In the genomic region with DNA sequence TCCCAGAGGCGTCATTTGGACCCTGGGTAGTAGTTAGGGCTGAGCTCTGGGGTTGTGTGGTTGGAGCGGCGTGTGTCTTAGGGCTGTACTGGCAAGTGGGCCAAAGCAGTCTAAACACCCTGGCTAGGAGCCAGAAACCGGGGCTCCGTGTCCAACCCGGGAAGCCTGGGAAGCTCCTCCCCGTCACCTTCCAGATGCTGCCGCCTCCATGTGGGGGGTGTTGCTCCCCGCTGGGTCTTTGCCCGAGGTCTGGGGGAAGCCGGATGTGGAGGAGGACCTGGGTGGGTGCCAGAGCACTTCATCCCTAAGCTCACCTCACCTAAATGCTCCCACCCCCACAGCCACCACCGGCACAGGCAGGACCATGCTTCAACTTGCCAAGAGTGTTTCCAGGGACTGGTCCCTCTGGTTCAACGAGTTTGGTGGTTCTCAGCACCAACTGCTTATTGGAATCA, we compare ENCODE assay signal across 9 cellular contexts. TPM values are rescaled to one million over a fixed set of nuclear protein-coding genes. Genes with fewer than 3 reads are reported as not detected.
DNase-seq lines count a peak whose midpoint lies in the region; TF ChIP-seq lines count a peak whose summit lies in the region.
"Had no signal": no experiment of that assay in that cellular context is flagged by ENCODE, and none has a peak within 500 bp of the region (broad histone marks: within the 10 kb centered on the region; RNA-seq: fewer than 3 reads in every experiment).

No MANE protein-coding gene starts in this region.

- H3K9me3 Mint-ChIP-seq in activated naive CD4-positive, alpha-beta T cell treated with anti-CD3 and anti-CD28 coated beads for 36 hours: no peaks in the 10 kb centered on the region
- H3K9me3 Mint-ChIP-seq in chondrocyte (ENCODE audit: low read depth): no peaks in the 10 kb centered on the region
- H3K9me3 Mint-ChIP-seq: activated T-cell treated with anti-CD3 and anti-CD28 coated beads, Interleukin-2, amount 50 U/mL, for 4 hours had no signal

- H3K27me3 Mint-ChIP-seq in activated naive CD4-positive, alpha-beta T cell treated with anti-CD3 and anti-CD28 coated beads for 36 hours (ENCODE audit: low read depth): no peaks in the 10 kb centered on the region
- no peaks in the 10 kb centered on the region for H3K27me3 Mint-ChIP-seq in chondrocyte (ENCODE audit: low read depth)

- in situ Hi-C loops in GM13976 (cut with MboI; ENCODE audit: low sequenced_read_pairs, unreplicated experiment): no loop called here

- no peaks in the 10 kb centered on the region for H3K36me3 ChIP-seq in prostate gland

- peaks cover 15% of the 10 kb centered on the region for H3K4me1 ChIP-seq in prostate gland (replicated peaks)

- CTCF ChIA-PET in activated naive CD4-positive, alpha-beta T cell treated with anti-CD3 and anti-CD28 coated beads for 36 hours (lab: Charles Lee): no interaction called here

- intact Hi-C loops in prostate gland (cut with DNase I): no loop called here
- intact Hi-C loops in activated naive CD4-positive, alpha-beta T cell treated with anti-CD3 and anti-CD28 coated beads for 36 hours (cut with micrococcal nuclease): no loop called here

- peaks cover 9% of the 10 kb centered on the region for H3K36me3 Mint-ChIP-seq in activated naive CD4-positive, alpha-beta T cell treated with anti-CD3 and anti-CD28 coated beads for 36 hours (ENCODE audit: low read depth)
- H3K36me3 Mint-ChIP-seq in chondrocyte (ENCODE audit: low read depth): peaks cover 3% of the 10 kb centered on the region

- H3K9me3 ChIP-seq in prostate gland: no peaks in the 10 kb centered on the region

- H3K4me1 Mint-ChIP-seq in activated naive CD4-positive, alpha-beta T cell treated with anti-CD3 and anti-CD28 coated beads for 36 hours (ENCODE audit: low read depth): peaks cover 42% of the 10 kb centered on the region
- peaks cover 58% of the 10 kb centered on the region for H3K4me1 Mint-ChIP-seq in chondrocyte (ENCODE audit: low read depth)

- H3K27ac Mint-ChIP-seq in activated naive CD4-positive, alpha-beta T cell treated with anti-CD3 and anti-CD28 coated beads for 36 hours: no peak overlapping the region
- no peak overlapping the region for H3K27ac Mint-ChIP-seq in chondrocyte (ENCODE audit: unreplicated experiment)

- DNase-seq in H4 (ENCODE audit: low spot score) (peak; percentile 31), NCI-H345 treated with DMSO at 0.1 percent for 48 hours (lab: John Stamatoyannopoulos, UW; ENCODE audit: unreplicated experiment) (peak; percentile 94), fibroblast of pulmonary artery (ENCODE audit: low read depth) (peak; percentile 41), prostate gland (ENCODE audit: low spot score) (peak; percentile 97), NCI-H187 (lab: John Stamatoyannopoulos, UW) (no peak), GM13976 (ENCODE audit: low spot score) (no peak), chondrocyte (ENCODE audit: low spot score) (no peak)
- no peak for DNase-seq in activated naive CD4-positive, alpha-beta T cell treated with anti-CD3 and anti-CD28 coated beads for 36 hours
- DNase-seq: activated T-cell treated with anti-CD3 and anti-CD28 coated beads, Interleukin-2, amount 50 U/mL, for 4 hours had no signal

- no peak for TF ChIP-seq CTCF in fibroblast of pulmonary artery (IDR thresholded peaks at IDR 0.05; ENCODE audit: low read length, missing control alignments)
- TF ChIP-seq CTCF in prostate gland (IDR thresholded peaks at IDR 0.05): no peak
- no peak for TF ChIP-seq CTCF in GM13976 (IDR thresholded peaks at IDR 0.05; ENCODE audit: borderline replicate concordance, control extremely low read depth, extremely low read depth, insufficient read depth, missing control alignments)
- TF ChIP-seq CTCF in chondrocyte (IDR thresholded peaks at IDR 0.05): no peak

- H3K27me3 ChIP-seq in prostate gland (replicated peaks; ENCODE audit: insufficient read depth): no peaks in the 10 kb centered on the region

- 20% methylated on average over 13 of the region's 13 CpGs for WGBS in prostate gland

- no peak for TF ChIP-seq POLR2A in prostate gland (IDR thresholded peaks at IDR 0.05)

- no peak overlapping the region for H3K4me3 ChIP-seq in fibroblast of pulmonary artery (replicated peaks; ENCODE audit: low read depth, low read length)
- H3K4me3 ChIP-seq in prostate gland: peak overlapping the region in 1 of 2 donors; percentile 16

- H3K4me3 Mint-ChIP-seq in activated naive CD4-positive, alpha-beta T cell treated with anti-CD3 and anti-CD28 coated beads for 36 hours: no peak overlapping the region
- no peak overlapping the region for H3K4me3 Mint-ChIP-seq in chondrocyte (ENCODE audit: unreplicated experiment)
- H3K4me3 Mint-ChIP-seq: activated T-cell treated with anti-CD3 and anti-CD28 coated beads, Interleukin-2, amount 50 U/mL, for 4 hours had no signal

- peak overlapping the region; percentile 69 to 73 for H3K27ac ChIP-seq in prostate gland

RNA-seq across cellular contexts. Expression of a gene that starts 25.4 kb away (rescaled TPM):
- total RNA-seq in H4 (2014; rRNA removed; shearing (Covaris generic)): 4.7 and 4.9 TPM in 2 replicates
- total RNA-seq in prostate gland: 10 to 100 TPM; 12.8 to 13.8 TPM
- total RNA-seq in activated naive CD4-positive, alpha-beta T cell treated with anti-CD3 and anti-CD28 coated beads for 36 hours: 10 to 100 TPM; 14.4 to 15.2 TPM
- 13.1 to 32.2 TPM (median 31.8 TPM) in 3 replicates for total RNA-seq in chondrocyte

Comparison
In these comparisons a context has a peak if more than half of its experiments do, and no peak if none do; other contexts are left out.
1. DNase-seq: peak in H4 (single experiment), NCI-H345 treated with DMSO at 0.1 percent for 48 hours (single experiment), fibroblast of pulmonary artery (single experiment) and prostate gland (single experiment); none in NCI-H187 (0 of 2), activated naive CD4-positive, alpha-beta T cell treated with anti-CD3 and anti-CD28 coated beads for 36 hours (single experiment), GM13976 (single experiment) and chondrocyte (single experiment).